Comparison of ENCODE assay signal across 27 cellular contexts in genomic region chr6:155056756-155057155, GRCh38.
"Had no signal": no experiment of that assay in that cellular context is flagged by ENCODE, and none has a peak within 500 bp of the region (broad histone marks: within the 10 kb centered on the region; RNA-seq: fewer than 3 reads in every experiment).

No MANE protein-coding gene starts in this region.

- DNase-seq: colonic mucosa; cortex of kidney; dermis blood vessel endothelial cell; dorsolateral prefrontal cortex; effector CD4-positive, alpha-beta T cell; effector CD8-positive, alpha-beta T cell; effector memory CD4-positive, alpha-beta T cell; effector memory CD8-positive, alpha-beta T cell; endodermal cell; erythroblast; esophagus squamous epithelium; foreskin fibroblast; foreskin keratinocyte; foreskin melanocyte; gastrocnemius medialis; glutamatergic neuron; head of caudate nucleus; heart left ventricle; heart right ventricle had no signal

- ATAC-seq: effector memory CD8-positive, alpha-beta T cell; esophagus mucosa; foreskin keratinocyte; gastrocnemius medialis; gastroesophageal sphincter; heart left ventricle; heart right ventricle had no signal

- H3K4me1 ChIP-seq: colonic mucosa, esophagus muscularis mucosa, esophagus squamous epithelium, foreskin keratinocyte, gastrocnemius medialis, gastroesophageal sphincter, heart left ventricle, heart right ventricle had no signal

- H3K27ac ChIP-seq: colonic mucosa, coronary artery, dorsolateral prefrontal cortex, epithelial cell of prostate, esophagus muscularis mucosa, esophagus squamous epithelium, foreskin keratinocyte, gastrocnemius medialis, gastroesophageal sphincter, heart left ventricle, heart right ventricle had no signal

- H3K9me3 ChIP-seq: colonic mucosa, esophagus muscularis mucosa, esophagus squamous epithelium, gastrocnemius medialis, gastroesophageal sphincter, heart right ventricle had no signal

- H3K36me3 ChIP-seq: colonic mucosa, esophagus muscularis mucosa, esophagus squamous epithelium, gastrocnemius medialis, gastroesophageal sphincter, heart left ventricle, heart right ventricle had no signal

- FAIRE-seq: endometrium, endothelial cell of umbilical vein, frontal cortex had no signal

- H3K4me3 ChIP-seq: colonic mucosa, coronary artery, dorsolateral prefrontal cortex, esophagus muscularis mucosa, esophagus squamous epithelium, gastrocnemius medialis, gastroesophageal sphincter, heart left ventricle, heart right ventricle had no signal

- H3K27me3 ChIP-seq: colonic mucosa, dorsolateral prefrontal cortex, esophagus muscularis mucosa, esophagus squamous epithelium, foreskin keratinocyte, gastrocnemius medialis, gastroesophageal sphincter, heart left ventricle, heart right ventricle had no signal
